In the genomic region with DNA sequence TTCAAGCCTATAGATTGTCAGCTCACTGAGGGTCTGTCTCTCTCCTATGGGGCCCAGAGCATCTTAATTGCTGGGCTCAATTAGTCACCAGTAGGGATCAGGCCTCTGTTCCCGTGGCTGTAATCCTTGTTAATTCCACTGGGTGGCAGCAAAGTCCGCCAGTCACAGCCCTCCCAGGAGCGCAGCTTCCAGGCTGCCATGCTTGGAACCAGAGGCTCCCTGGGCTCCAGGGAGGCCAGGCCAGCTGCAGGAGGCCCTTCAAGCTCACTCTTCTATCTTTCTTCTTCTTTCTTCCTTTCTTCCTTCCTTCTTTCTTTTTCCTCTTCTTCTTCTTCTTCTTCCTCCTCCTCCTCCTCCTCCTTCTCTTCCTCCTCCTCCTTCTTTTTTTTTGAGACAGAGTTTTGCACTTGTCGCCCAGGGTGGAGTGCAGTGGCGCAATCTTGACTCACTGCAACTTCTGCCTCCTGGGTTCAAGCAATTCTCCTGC, we compare ENCODE assay signal across 8 cellular contexts. TPM values are rescaled to one million over a fixed set of nuclear protein-coding genes. Genes with fewer than 3 reads are reported as not detected.
A peak's percentile ranks its signal among the peaks of the same experiment; 100 is the strongest.
DNase-seq lines count a peak whose midpoint lies in the region; ATAC-seq and TF ChIP-seq lines count a peak whose summit lies in the region.
"Had no signal": no experiment of that assay in that cellular context is flagged by ENCODE, and none has a peak within 500 bp of the region (broad histone marks: within the 10 kb centered on the region; RNA-seq: fewer than 3 reads in every experiment).

No MANE protein-coding gene starts in this region.

- H3K9me3 ChIP-seq in PC-9 (ENCODE audit: insufficient read depth, low read depth) (no peaks in the 10 kb centered on the region), fibroblast of lung (ENCODE audit: control insufficient read depth, insufficient read depth, low read depth, low read length) (no peaks in the 10 kb centered on the region), suprapubic skin (no peaks in the 10 kb centered on the region)

- H3K36me3 ChIP-seq in KMS-11 (ENCODE audit: insufficient read depth) (no peaks in the 10 kb centered on the region), PC-9 (ENCODE audit: low read depth) (no peaks in the 10 kb centered on the region), fibroblast of lung (ENCODE audit: control insufficient read depth, insufficient read depth, low read length) (no peaks in the 10 kb centered on the region), suprapubic skin (no peaks in the 10 kb centered on the region)

- H3K9me2 ChIP-seq in PC-9 (ENCODE audit: insufficient read depth): no peaks in the 10 kb centered on the region

- H3K4me2 ChIP-seq in KMS-11 (no peak overlapping the region), PC-9 (no peak overlapping the region), fibroblast of lung (ENCODE audit: extremely low read depth, insufficient read depth, low read length) (no peak overlapping the region)

- TF ChIP-seq CTCF in GM13976 (IDR thresholded peaks at IDR 0.05; ENCODE audit: borderline replicate concordance, control extremely low read depth, extremely low read depth, insufficient read depth, missing control alignments): peak; percentile 95
- peak; percentile 87 for TF ChIP-seq CTCF in KMS-11 (conservative IDR thresholded peaks at IDR 0.05; ENCODE audit: low read depth, low read length)
- peak; percentile 88 for TF ChIP-seq CTCF in PC-9 (conservative IDR thresholded peaks at IDR 0.05)
- peak; percentile 75 to 79 for TF ChIP-seq CTCF in fibroblast of lung (conservative IDR thresholded peaks at IDR 0.05 in 1 of 2, IDR thresholded peaks at IDR 0.05 in 1 of 2; ENCODE audit: low read depth in 1 of 2, low read length in 2 of 2)
- peak; percentile 98 for TF ChIP-seq CTCF in neural crest cell (conservative IDR thresholded peaks at IDR 0.05)
- TF ChIP-seq CTCF in suprapubic skin (IDR thresholded peaks at IDR 0.05): peak; percentile 85 to 93

- H3F3A ChIP-seq in PC-9 (ENCODE audit: insufficient read depth, low read depth): no peaks in the 10 kb centered on the region

- H3K4me1 ChIP-seq in KMS-11 (ENCODE audit: low read depth, poor library complexity, severe bottlenecking) (no peaks in the 10 kb centered on the region), PC-9 (replicated peaks; ENCODE audit: insufficient read depth) (no peaks in the 10 kb centered on the region), fibroblast of lung (ENCODE audit: control insufficient read depth, extremely low read depth, insufficient read depth, low read length) (no peaks in the 10 kb centered on the region), suprapubic skin (no peaks in the 10 kb centered on the region)

- H3K27ac ChIP-seq in KMS-11: no peak overlapping the region
- H3K27ac ChIP-seq in PC-9: no peak overlapping the region
- no peak overlapping the region for H3K27ac ChIP-seq in fibroblast of lung (ENCODE audit: insufficient read depth, low read length)
- H3K27ac ChIP-seq in suprapubic skin: no peak overlapping the region

- H3K4me1 Mint-ChIP-seq in activated T-cell treated with anti-CD3 and anti-CD28 coated beads, Interleukin-2, amount 50 U/mL, for 4 hours (ENCODE audit: low read depth): no peaks in the 10 kb centered on the region
- peaks cover 27% of the 10 kb centered on the region for H3K4me1 Mint-ChIP-seq in neural crest cell

- CTCF ChIA-PET in PC-9 (lab: Charles Lee): interaction anchor here (0.6 to 1.2 kb wide), 4 partner anchors 14 to 379 kb away, joined by 3 to 7 read pairs (median 3); a partner anchor contains a TSS

- ATAC-seq in activated T-cell treated with anti-CD3 and anti-CD28 coated beads, Interleukin-2, amount 50 U/mL, for 4 hours: peak; percentile 99

- intact Hi-C loops in PC-9 (cut with micrococcal nuclease; ENCODE audit: unreplicated experiment): loop anchor here (1.0 kb wide), 2 partner anchors 66 to 82 kb away; no protein-coding TSS in a partner anchor

- no peak overlapping the region for H3K4me3 Mint-ChIP-seq in activated T-cell treated with anti-CD3 and anti-CD28 coated beads, Interleukin-2, amount 50 U/mL, for 4 hours
- H3K4me3 Mint-ChIP-seq in neural crest cell: no peak overlapping the region

- no peak for TF ChIP-seq EP300 in suprapubic skin (IDR thresholded peaks at IDR 0.05)

- no peaks in the 10 kb centered on the region for H3K36me3 Mint-ChIP-seq in activated T-cell treated with anti-CD3 and anti-CD28 coated beads, Interleukin-2, amount 50 U/mL, for 4 hours (ENCODE audit: insufficient read depth)
- H3K36me3 Mint-ChIP-seq in neural crest cell (ENCODE audit: low read depth): no peaks in the 10 kb centered on the region

- H3K27ac Mint-ChIP-seq in neural crest cell (ENCODE audit: unreplicated experiment): no peak overlapping the region

- TF ChIP-seq POLR2A in suprapubic skin (IDR thresholded peaks at IDR 0.05): no peak

- H3K27me3 ChIP-seq in KMS-11 (ENCODE audit: insufficient read depth, low read depth) (no peaks in the 10 kb centered on the region), PC-9 (ENCODE audit: insufficient read depth, low read depth) (no peaks in the 10 kb centered on the region), fibroblast of lung (ENCODE audit: control insufficient read depth, insufficient read depth, low read length) (peaks cover 2% of the 10 kb centered on the region), suprapubic skin (peaks cover 3% of the 10 kb centered on the region)

- WGBS in suprapubic skin: 30% methylated on average over 5 of the region's 5 CpGs

- peak overlapping the region; percentile 31; the same call in 1 of the 2 replicates for H2AFZ ChIP-seq in KMS-11 (ENCODE audit: low read depth)
- no peak overlapping the region for H2AFZ ChIP-seq in PC-9
- no peak overlapping the region for H2AFZ ChIP-seq in fibroblast of lung (ENCODE audit: low read length)

- H3K4me3 ChIP-seq in KMS-11 (IDR thresholded peaks at IDR 0.05; ENCODE audit: insufficient read depth, low read depth, low read length) (no peak overlapping the region), PC-9 (no peak overlapping the region), fibroblast of lung (replicated peaks in 1 of 4; ENCODE audit: control extremely low read depth in 1 of 4, insufficient read depth in 1 of 4, low read depth in 3 of 4, low read length in 4 of 4) (no peak overlapping the region), suprapubic skin (no peak overlapping the region)

- H3K9ac ChIP-seq in KMS-11: no peak overlapping the region
- H3K9ac ChIP-seq in fibroblast of lung (ENCODE audit: insufficient read depth, low read length): no peak overlapping the region

- DNase-seq in GM13976 (ENCODE audit: low spot score): peak; percentile 90
- DNase-seq in PC-9: peak; percentile 49 to 80
- peak; percentile 72 for DNase-seq in activated T-cell treated with anti-CD3 and anti-CD28 coated beads, Interleukin-2, amount 50 U/mL, for 4 hours
- DNase-seq in fibroblast of lung (ENCODE audit: low read depth in 2 of 2): peak; percentile 58 to 77
- peak; percentile 84 for DNase-seq in neural crest cell (ENCODE audit: low read depth, low spot score)
- DNase-seq in suprapubic skin (ENCODE audit: low spot score in 2 of 2): peak in 1 of 2 donors; percentile 81

- in situ Hi-C loops in GM13976 (cut with MboI; ENCODE audit: low sequenced_read_pairs, unreplicated experiment): no loop called here

- H3K9me3 Mint-ChIP-seq in activated T-cell treated with anti-CD3 and anti-CD28 coated beads, Interleukin-2, amount 50 U/mL, for 4 hours: no peaks in the 10 kb centered on the region
- H3K9me3 Mint-ChIP-seq in neural crest cell: no peaks in the 10 kb centered on the region

- H3K27me3 Mint-ChIP-seq in activated T-cell treated with anti-CD3 and anti-CD28 coated beads, Interleukin-2, amount 50 U/mL, for 4 hours (ENCODE audit: low read depth): peaks cover 8% of the 10 kb centered on the region
- no peaks in the 10 kb centered on the region for H3K27me3 Mint-ChIP-seq in neural crest cell (ENCODE audit: low read depth)

- no TSS peak for BruUV-seq in PC-9 (replicated peaks; lab: Mats Ljungman, UMichigan)

- no peaks in the 10 kb centered on the region for H3K79me2 ChIP-seq in KMS-11 (ENCODE audit: insufficient read depth, low read depth)
- no peaks in the 10 kb centered on the region for H3K79me2 ChIP-seq in PC-9 (ENCODE audit: low read depth)
- no peaks in the 10 kb centered on the region for H3K79me2 ChIP-seq in fibroblast of lung (ENCODE audit: control insufficient read depth, insufficient read depth, low read length)

- POLR2A ChIA-PET in PC-9 (lab: Charles Lee; ENCODE audit: unreplicated experiment): no interaction called here

- H4K20me1 ChIP-seq in KMS-11 (ENCODE audit: insufficient read depth) (no peaks in the 10 kb centered on the region), PC-9 (ENCODE audit: insufficient read depth) (no peaks in the 10 kb centered on the region), fibroblast of lung (ENCODE audit: control insufficient read depth, extremely low read depth, insufficient read depth, low read length) (no peaks in the 10 kb centered on the region)

RNA-seq across cellular contexts. Expression of a gene that starts 14.4 kb away (rescaled TPM):
- total RNA-seq in PC-9 (2021): not detected in 2 replicates
- 10 to 100 TPM in 1 of 3 donors, not detected in 2; 14.0 TPM for total RNA-seq in activated T-cell treated with anti-CD3 and anti-CD28 coated beads, Interleukin-2, amount 50 U/mL, for 4 hours
- not detected in 2 replicates for total RNA-seq in fibroblast of lung
- polyA plus RNA-seq in fibroblast of lung: not detected in 2 replicates
- polyA plus RNA-seq in fibroblast of lung (2012): not detected in 2 replicates
- polyA minus RNA-seq in fibroblast of lung (ENCODE audit: low replicate concordance): under 0.01 TPM in 2 replicates
- 17.2 TPM in 1 of 2 replicates, not detected in the other for total RNA-seq in neural crest cell
- not detected for total RNA-seq in suprapubic skin
- total RNA-seq: mononuclear cell had no signal

RNA-seq across cellular contexts. Expression of a gene that starts 23.1 kb away (rescaled TPM):
- total RNA-seq in PC-9 (2021) (not detected in 2 replicates), fibroblast of lung (not detected in 2 replicates), neural crest cell (not detected in 2 replicates), suprapubic skin (not detected)
- total RNA-seq in activated T-cell treated with anti-CD3 and anti-CD28 coated beads, Interleukin-2, amount 50 U/mL, for 4 hours: not detected
- not detected in 2 replicates for polyA plus RNA-seq in fibroblast of lung
- not detected in 2 replicates for polyA plus RNA-seq in fibroblast of lung (2012)
- polyA minus RNA-seq in fibroblast of lung (ENCODE audit: low replicate concordance): under 0.01 TPM in 2 replicates
- total RNA-seq: mononuclear cell had no signal

RNA-seq across cellular contexts. Expression of a gene that starts 32.2 kb away (rescaled TPM):
- total RNA-seq in PC-9 (2021) (12.3 TPM in 2 replicates), fibroblast of lung (2.6 and 3.6 TPM in 2 replicates), neural crest cell (14.8 and 15.5 TPM in 2 replicates), suprapubic skin (10 to 100 TPM in 3 of 4 donors, 1 to 10 TPM in 1; 8.2 to 16.7 (median 11.7) TPM)
- total RNA-seq in activated T-cell treated with anti-CD3 and anti-CD28 coated beads, Interleukin-2, amount 50 U/mL, for 4 hours: 10 to 100 TPM; 10.5 to 14.1 (median 10.9) TPM
- 2.9 and 4.9 TPM in 2 replicates for polyA plus RNA-seq in fibroblast of lung
- 2.7 and 3.8 TPM in 2 replicates for polyA plus RNA-seq in fibroblast of lung (2012)
- 1.5 and 3.3 TPM in 2 replicates for polyA minus RNA-seq in fibroblast of lung (ENCODE audit: low replicate concordance)

RNA-seq across cellular contexts. Expression of a gene that starts 58.9 kb away (rescaled TPM):
- 0.22 and 0.38 TPM in 2 replicates for total RNA-seq in PC-9 (2021)
- total RNA-seq in activated T-cell treated with anti-CD3 and anti-CD28 coated beads, Interleukin-2, amount 50 U/mL, for 4 hours: under 1 TPM in 1 of 3 donors, not detected in 2; 0.10 TPM
- total RNA-seq in fibroblast of lung: not detected in 2 replicates
- polyA plus RNA-seq in fibroblast of lung: 0.15 TPM in 1 of 2 replicates, not detected in the other
- 0.19 TPM in 1 of 2 replicates, not detected in the other for polyA plus RNA-seq in fibroblast of lung (2012)
- not detected in 2 replicates for polyA minus RNA-seq in fibroblast of lung (ENCODE audit: low replicate concordance)
- 298 and 300 TPM in 2 replicates for total RNA-seq in neural crest cell
- not detected for total RNA-seq in suprapubic skin
- total RNA-seq: mononuclear cell had no signal
